1 cellular context compared by ENCODE assay signal in the genomic region with DNA sequence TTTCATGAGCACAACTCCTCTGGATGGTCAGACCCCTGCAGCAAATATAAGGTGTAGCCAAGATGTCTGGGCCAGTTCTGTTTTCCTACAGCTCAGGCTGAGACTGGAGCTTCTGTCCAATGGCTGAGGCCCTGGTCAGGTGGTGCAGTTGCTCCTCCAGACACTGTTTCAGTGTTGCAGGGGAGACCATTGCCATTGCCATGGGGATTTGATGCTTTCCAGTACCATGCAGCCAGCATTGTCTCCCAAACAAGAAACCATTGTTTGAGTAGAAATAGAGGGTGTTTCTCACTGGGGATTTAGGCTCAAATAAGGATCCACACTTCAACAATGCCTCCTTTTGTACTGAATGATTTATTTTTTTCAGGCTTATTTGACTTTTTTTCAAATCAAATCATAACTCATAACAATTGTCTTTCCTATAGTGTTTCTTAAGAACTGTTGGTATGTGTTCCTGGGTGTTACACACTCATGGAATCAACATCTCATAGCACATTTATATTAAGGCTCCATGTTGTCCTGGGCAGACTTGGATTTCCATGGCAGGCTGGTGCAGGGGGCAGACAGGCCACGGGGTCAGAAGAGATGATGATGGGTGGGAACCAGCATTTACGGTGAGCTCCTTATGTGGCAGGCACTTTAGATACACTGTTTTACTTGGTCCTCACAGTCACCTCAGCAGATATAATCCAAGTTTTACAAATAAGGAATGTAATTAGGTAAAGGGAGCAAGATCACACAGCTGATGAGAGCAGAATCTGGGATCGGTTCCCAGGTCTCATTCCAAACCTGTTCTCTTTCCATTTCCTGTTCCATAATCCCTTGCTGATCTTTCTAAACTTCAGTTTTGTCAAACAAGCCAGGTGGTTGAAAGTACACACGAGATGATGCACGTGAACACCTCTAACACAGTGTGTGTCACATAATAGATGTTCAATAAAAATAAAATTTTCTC.
TF ChIP-seq lines count a peak whose summit lies in the region.

No MANE protein-coding gene starts in this region.

TF ChIP-seq in SK-N-SH treated with all-trans-retinoic acid at 6 μM for 48 hours, 23 proteins besides CTCF, POLR2A, EP300 and RAD21 (continued from another document):
- TF ChIP-seq BACH2 (CRISPR knock-in tag; IDR thresholded peaks at IDR 0.05; ENCODE audit: borderline replicate concordance) (no peak), ZNF565 (CRISPR knock-in tag; conservative IDR thresholded peaks at IDR 0.05; ENCODE audit: low read depth) (no peak), PPARA (CRISPR knock-in tag; IDR thresholded peaks at IDR 0.05; ENCODE audit: borderline replicate concordance) (no peak), SNAI2 (CRISPR knock-in tag; IDR thresholded peaks at IDR 0.05) (no peak), ISL1 (CRISPR knock-in tag; IDR thresholded peaks at IDR 0.05) (no peak), ZNF8 (CRISPR knock-in tag; IDR thresholded peaks at IDR 0.05) (no peak), ARNTL (CRISPR knock-in tag; IDR thresholded peaks at IDR 0.05; ENCODE audit: borderline replicate concordance, low read depth) (no peak), TOX (CRISPR knock-in tag; IDR thresholded peaks at IDR 0.05; ENCODE audit: borderline replicate concordance) (no peak), TCF4 (CRISPR knock-in tag; IDR thresholded peaks at IDR 0.05; ENCODE audit: borderline replicate concordance) (no peak), ESRRG (CRISPR knock-in tag; IDR thresholded peaks at IDR 0.05) (no peak), ZNF70 (CRISPR knock-in tag; IDR thresholded peaks at IDR 0.05) (no peak), RARB (CRISPR knock-in tag; IDR thresholded peaks at IDR 0.05) (no peak)
- TF ChIP-seq, protein P1, sequence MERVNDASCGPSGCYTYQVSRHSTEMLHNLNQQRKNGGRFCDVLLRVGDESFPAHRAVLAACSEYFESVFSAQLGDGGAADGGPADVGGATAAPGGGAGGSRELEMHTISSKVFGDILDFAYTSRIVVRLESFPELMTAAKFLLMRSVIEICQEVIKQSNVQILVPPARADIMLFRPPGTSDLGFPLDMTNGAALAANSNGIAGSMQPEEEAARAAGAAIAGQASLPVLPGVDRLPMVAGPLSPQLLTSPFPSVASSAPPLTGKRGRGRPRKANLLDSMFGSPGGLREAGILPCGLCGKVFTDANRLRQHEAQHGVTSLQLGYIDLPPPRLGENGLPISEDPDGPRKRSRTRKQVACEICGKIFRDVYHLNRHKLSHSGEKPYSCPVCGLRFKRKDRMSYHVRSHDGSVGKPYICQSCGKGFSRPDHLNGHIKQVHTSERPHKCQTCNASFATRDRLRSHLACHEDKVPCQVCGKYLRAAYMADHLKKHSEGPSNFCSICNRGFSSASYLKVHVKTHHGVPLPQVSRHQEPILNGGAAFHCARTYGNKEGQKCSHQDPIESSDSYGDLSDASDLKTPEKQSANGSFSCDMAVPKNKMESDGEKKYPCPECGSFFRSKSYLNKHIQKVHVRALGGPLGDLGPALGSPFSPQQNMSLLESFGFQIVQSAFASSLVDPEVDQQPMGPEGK (CRISPR knock-in tag; IDR thresholded peaks at IDR 0.05; ENCODE audit: borderline replicate concordance) = no peak
